In genomic region chr19:53553159-53553558, GRCh38 we compare ENCODE assay signal across 1 cellular context.
A peak's percentile ranks its signal among the peaks of the same experiment; 100 is the strongest.
TF ChIP-seq lines count a peak whose summit lies in the region.

No MANE protein-coding gene starts in this region.

TF ChIP-seq in HepG2, 621 proteins besides CTCF, POLR2A, EP300 and RAD21:
- TF ChIP-seq TRIM24 (CRISPR knock-in tag; IDR thresholded peaks at IDR 0.05) (no peak), ZNF724P (CRISPR knock-in tag; IDR thresholded peaks at IDR 0.05; ENCODE audit: borderline replicate concordance) (no peak), ATF7 (IDR thresholded peaks at IDR 0.05) (peak; percentile 87), ATF7 (CRISPR knock-in tag; IDR thresholded peaks at IDR 0.05) (no peak)
